17 cellular contexts compared by ENCODE assay signal in the genomic region with DNA sequence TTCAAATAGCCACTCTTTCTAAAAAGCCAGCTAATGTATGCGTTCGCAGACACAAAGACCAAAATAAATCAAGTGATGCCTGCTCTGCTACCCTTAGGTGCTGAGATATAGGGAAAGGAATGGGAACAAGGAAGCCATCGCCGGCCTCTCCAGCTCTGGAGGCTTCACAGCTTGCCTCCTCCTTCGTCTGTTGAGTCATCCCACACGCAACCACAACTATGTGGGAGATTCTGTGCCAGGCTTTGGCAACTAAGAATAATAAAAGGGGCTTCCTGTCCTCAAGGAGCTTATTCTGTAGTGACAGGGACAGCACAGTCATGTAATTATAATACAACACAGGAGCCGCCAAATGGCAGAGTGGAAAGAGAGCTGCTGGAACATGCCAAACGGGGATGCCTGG. TPM values are rescaled to one million over a fixed set of nuclear protein-coding genes. Genes with fewer than 3 reads are reported as not detected.
DNase-seq lines count a peak whose midpoint lies in the region; ATAC-seq, FAIRE-seq and TF ChIP-seq lines count a peak whose summit lies in the region.
"Had no signal": no experiment of that assay in that cellular context is flagged by ENCODE, and none has a peak within 500 bp of the region (broad histone marks: within the 10 kb centered on the region; RNA-seq: fewer than 3 reads in every experiment).

No MANE protein-coding gene starts in this region.

- H3K27me3 ChIP-seq in foreskin keratinocyte = peaks cover 17% of the 10 kb centered on the region

- no peak for FAIRE-seq in HTR-8/SVneo (lab: Jason Lieb, UNC)

- ATAC-seq in foreskin keratinocyte = peak; percentile 72
- ATAC-seq: stimulated activated memory B cell treated with anti-CD40 and anti-IgM and Interleukin-4, amounts not matched to agents 10 μg/mL and 1 μg/mL and 100 μg/mL, for 72 hours had no signal

- DNase-seq in A172 (ENCODE audit: low spot score) (peak; percentile 71), HTR-8/SVneo (ENCODE audit: insufficient read length, low spot score) (peak; percentile 19), astrocyte of the spinal cord (ENCODE audit: low read depth, low spot score) (peak; percentile 82), foreskin keratinocyte (peak; percentile 42 to 80), NCI-H69 (lab: John Stamatoyannopoulos, UW) (no peak), GM20000 (ENCODE audit: low spot score) (no peak), HK-2 (ENCODE audit: unreplicated experiment) (no peak)
- DNase-seq in activated CD4-positive, alpha-beta T cell treated with anti-CD3 and anti-CD28 coated beads for 4 hours = no peak
- DNase-seq: 8988T; activated CD4-positive, alpha-beta T cell treated with anti-CD3 and anti-CD28 coated beads, Interleukin-2, amount 50 U/mL, for 1 hour; activated naive CD4-positive, alpha-beta T cell treated with anti-CD3 and anti-CD28 coated beads, Interleukin-2, amount 50 U/mL, for 16 hours; central memory CD4-positive, alpha-beta T cell; NCI-H1694 treated with DMSO at 0.1 percent for 48 hours; NCI-H446; stimulated activated CD4-positive, alpha-beta T cell treated with anti-CD3 and anti-CD28 coated beads, Interleukin-12 subunit alpha, Interleukin-12 subunit beta, amount 100 ng/mL, for 4 hours; tibial artery had no signal

- no peaks in the 10 kb centered on the region for H3K4me1 ChIP-seq in foreskin keratinocyte
- H3K4me1 ChIP-seq: tibial artery had no signal

- H3K27ac ChIP-seq in foreskin keratinocyte = no peak overlapping the region
- H3K27ac ChIP-seq: tibial artery had no signal

- TF ChIP-seq CTCF in astrocyte of the spinal cord (IDR thresholded peaks at IDR 0.05; ENCODE audit: low read depth, low read length) = no peak
- no peak for TF ChIP-seq CTCF in foreskin keratinocyte (conservative IDR thresholded peaks at IDR 0.05)
- no peak for TF ChIP-seq CTCF in GM20000 (IDR thresholded peaks at IDR 0.05; ENCODE audit: extremely low read depth, missing control alignments)

- no peak overlapping the region for H3K4me3 ChIP-seq in astrocyte of the spinal cord (ENCODE audit: low read depth, low read length)
- H3K4me3 ChIP-seq: tibial artery had no signal

- in situ Hi-C loops in astrocyte of the spinal cord (cut with HindIII; ENCODE audit: low sequenced_read_pairs) = no loop called here

RNA-seq across cellular contexts. Expression of gene SLC22A23, which starts 27.4 kb away (rescaled TPM):
- 6.5 and 8.2 TPM in 2 replicates for total RNA-seq in A172 (2014; rRNA removed; shearing (Covaris generic))
- 2.2 and 2.8 TPM in 2 replicates for total RNA-seq in foreskin keratinocyte
- 1.1 and 1.3 TPM in 2 replicates for polyA plus RNA-seq in foreskin keratinocyte

Comparison
In these comparisons a context has a peak if more than half of its experiments do, and no peak if none do; other contexts are left out.
1. DNase-seq: peak in A172 (single experiment), HTR-8/SVneo (single experiment), astrocyte of the spinal cord (single experiment) and foreskin keratinocyte (2 of 2); none in NCI-H69 (single experiment), GM20000 (single experiment), activated CD4-positive, alpha-beta T cell treated with anti-CD3 and anti-CD28 coated beads for 4 hours (0 of 2) and HK-2 (single experiment).